ENCODE assay signal across 35 cellular contexts in genomic region chr6:33185654-33186187, GRCh38. TPM values are rescaled to one million over a fixed set of nuclear protein-coding genes. Genes with fewer than 3 reads are reported as not detected.
DNase-seq lines count a peak whose midpoint lies in the region; ATAC-seq, FAIRE-seq and TF ChIP-seq lines count a peak whose summit lies in the region.
"Had no signal": no experiment of that assay in that cellular context is flagged by ENCODE, and none has a peak within 500 bp of the region (broad histone marks: within the 10 kb centered on the region; RNA-seq: fewer than 3 reads in every experiment).

No MANE protein-coding gene starts in this region.

- H2AFZ ChIP-seq in HepG2 (ENCODE audit: low read length) = no peak overlapping the region
- H2AFZ ChIP-seq in mesenchymal stem cell (ENCODE audit: low read depth, low read length) = no peak overlapping the region
- H2AFZ ChIP-seq in neuronal stem cell (ENCODE audit: low read length) = no peak overlapping the region

- no peak overlapping the region for H2BK5ac ChIP-seq in mesenchymal stem cell (ENCODE audit: low read depth, low read length, poor library complexity, severe bottlenecking)
- no peak overlapping the region for H2BK5ac ChIP-seq in neuronal stem cell (ENCODE audit: low read length)

- in situ Hi-C loops in HepG2 (cut with HindIII; ENCODE audit: extremely low pct_ligation_motif_present, low pct_unique_long_range_greater_than_20kb) = no loop called here

- no peaks in the 10 kb centered on the region for H3K79me2 ChIP-seq in HepG2 (ENCODE audit: insufficient read depth, low read length)

- WGBS in HepG2 (ENCODE audit: low lambda C conversion rate) = 33% methylated on average over 4 of the region's 4 CpGs
- WGBS in right lobe of liver (ENCODE audit: insufficient coverage, low coverage, low lambda C conversion rate, missing lambda C conversion rate) = 77% methylated on average over 4 of the region's 4 CpGs
- 83% methylated on average over 4 of the region's 4 CpGs for WGBS in mesenchymal stem cell
- WGBS in neuronal stem cell (ENCODE audit: extremely low coverage in 2 of 2, insufficient read length in 2 of 2, insufficient replicate concordance in 1 of 2), 2 donors = 100% methylated on average over 2 of the region's 4 CpGs

- H3K4me1 ChIP-seq in HepG2 (ENCODE audit: insufficient read depth, low read length) (peaks cover 20% of the 10 kb centered on the region), right lobe of liver (no peaks in the 10 kb centered on the region), HEK293 (ENCODE audit: control insufficient read depth, insufficient read depth, low read length) (no peaks in the 10 kb centered on the region), mesenchymal stem cell (ENCODE audit: control insufficient read depth, insufficient read depth, low read depth, low read length) (no peaks in the 10 kb centered on the region), neuronal stem cell (ENCODE audit: control insufficient read depth in 2 of 2, insufficient read depth in 1 of 2, low read depth in 1 of 2, low read length in 2 of 2) (peaks cover 0 to 3% of the 10 kb centered on the region in 2 donors)
- H3K4me1 ChIP-seq: A549, BE2C, Caco-2 had no signal

- no peaks in the 10 kb centered on the region for H4K20me1 ChIP-seq in HepG2 (ENCODE audit: insufficient read depth, low read length)
- H4K20me1 ChIP-seq: BLaER1; BLaER1 treated with 17β-estradiol and CSF1 and Interleukin-3, amounts not matched to agents 10 nM and 100 nM had no signal

- no TSS peak for BruUV-seq in HepG2 (replicated peaks; lab: Mats Ljungman, UMichigan)

- no peak overlapping the region for H3K27ac ChIP-seq in HepG2 (ENCODE audit: extremely low read length, insufficient read depth, low read length)
- H3K27ac ChIP-seq in right lobe of liver = no peak overlapping the region
- H3K27ac ChIP-seq in HEK293 (ENCODE audit: extremely low read depth, low read depth, low read length) = no peak overlapping the region
- no peak overlapping the region for H3K27ac ChIP-seq in mesenchymal stem cell (ENCODE audit: low read length, poor library complexity, severe bottlenecking)
- H3K27ac ChIP-seq in neuronal stem cell (replicated peaks; ENCODE audit: low read length) = no peak overlapping the region
- H3K27ac ChIP-seq: 22Rv1; A549; BLaER1; BLaER1 treated with 17β-estradiol and CSF1 and Interleukin-3, amounts not matched to agents 10 nM and 100 nM; C4-2B had no signal

- POLR2A ChIA-PET in HepG2 (lab: Yijun Ruan, JAX) (no interaction called here), HEK293 (lab: Yijun Ruan, JAX) (no interaction called here)

- no peaks in the 10 kb centered on the region for H3K79me1 ChIP-seq in mesenchymal stem cell (replicated peaks; ENCODE audit: low read length, poor library complexity, severe bottlenecking)
- H3K79me1 ChIP-seq in neuronal stem cell (ENCODE audit: low read depth, low read length) = no peaks in the 10 kb centered on the region

- CTCF ChIA-PET in HepG2 (lab: Yijun Ruan, JAX; ENCODE audit: low intra/inter-chr PET ratio, low total read pairs) = no interaction called here
- CTCF ChIA-PET in HEK293 (lab: Yijun Ruan, JAX) = interaction anchor here (0.8 to 2.1 kb wide), 3 partner anchors 12 to 170 kb away, joined by 3 to 9 read pairs (median 4); no protein-coding TSS in a partner anchor

- H3K18ac ChIP-seq in mesenchymal stem cell (ENCODE audit: low read depth in 1 of 2, low read length in 2 of 2) (no peak overlapping the region), neuronal stem cell (ENCODE audit: low read length) (no peak overlapping the region)

- no peak overlapping the region for H4K91ac ChIP-seq in mesenchymal stem cell (ENCODE audit: low read length)
- H4K91ac ChIP-seq in neuronal stem cell (ENCODE audit: low read depth, low read length, poor library complexity) = no peak overlapping the region

- no peak overlapping the region for H3K14ac ChIP-seq in mesenchymal stem cell (ENCODE audit: low read length in 2 of 2)
- no peak overlapping the region for H3K14ac ChIP-seq in neuronal stem cell (ENCODE audit: low read length)

- H3K4ac ChIP-seq in mesenchymal stem cell (ENCODE audit: low read depth in 1 of 2, low read length in 2 of 2) (no peak overlapping the region), neuronal stem cell (ENCODE audit: low read length) (no peak overlapping the region)

- FAIRE-seq in HepG2 (lab: Jason Lieb, UNC) = no peak
- no peak for FAIRE-seq in HTR-8/SVneo (lab: Jason Lieb, UNC)
- FAIRE-seq: A204.1, A549, D721Med had no signal

- no peak for TF ChIP-seq RAD21 in HepG2 (CRISPR knock-in tag; IDR thresholded peaks at IDR 0.05)

- peaks cover 2 to 11% of the 10 kb centered on the region in 2 experiments; a peak in 2 of 5 replicates for H3K27me3 ChIP-seq in HepG2 (ENCODE audit: control insufficient read depth in 1 of 2, insufficient read depth in 2 of 2, low read length in 2 of 2)
- no peaks in the 10 kb centered on the region for H3K27me3 ChIP-seq in right lobe of liver
- H3K27me3 ChIP-seq in mesenchymal stem cell (ENCODE audit: control insufficient read depth in 1 of 2, insufficient read depth in 1 of 2, low read length in 2 of 2) = peaks cover 34 to 42% of the 10 kb centered on the region in 2 experiments
- peaks cover 0 to 10% (median 0%) of the 10 kb centered on the region in 3 experiments for H3K27me3 ChIP-seq in neuronal stem cell (ENCODE audit: control insufficient read depth in 3 of 3, insufficient read depth in 3 of 3, low read depth in 1 of 3, low read length in 3 of 3)
- H3K27me3 ChIP-seq: BE2C had no signal

- TF ChIP-seq CTCF in HepG2 (CRISPR knock-in tag; IDR thresholded peaks at IDR 0.05) (no peak), right lobe of liver (IDR thresholded peaks at IDR 0.05) (no peak), HEK293 (tag by site-specific recombination; IDR thresholded peaks at IDR 0.05) (no peak)

- H4K8ac ChIP-seq in mesenchymal stem cell (ENCODE audit: low read length) (no peak overlapping the region), neuronal stem cell (ENCODE audit: low read depth, low read length) (no peak overlapping the region)

- H3K4me2 ChIP-seq in HepG2 (ENCODE audit: low read depth, low read length) (no peak overlapping the region), mesenchymal stem cell (ENCODE audit: low read length, poor library complexity, severe bottlenecking) (no peak overlapping the region), neuronal stem cell (ENCODE audit: insufficient read depth, low read length, poor library complexity, severe bottlenecking) (no peak overlapping the region)
- H3K4me2 ChIP-seq: A549; BLaER1; BLaER1 treated with 17β-estradiol and CSF1 and Interleukin-3, amounts not matched to agents 10 nM and 100 nM had no signal

- H2AK5ac ChIP-seq in mesenchymal stem cell (ENCODE audit: low read length, severe bottlenecking) (no peak overlapping the region), neuronal stem cell (ENCODE audit: low read depth, low read length) (peak overlapping the region; percentile 82)

- peaks cover 19% of the 10 kb centered on the region; the same call in 1 of the 2 replicates for H3K9me3 ChIP-seq in HepG2 (ENCODE audit: low read length)
- H3K9me3 ChIP-seq in right lobe of liver = no peaks in the 10 kb centered on the region
- no peaks in the 10 kb centered on the region for H3K9me3 ChIP-seq in HEK293 (ENCODE audit: control insufficient read depth, insufficient read depth, low read depth, low read length)
- H3K9me3 ChIP-seq in mesenchymal stem cell (ENCODE audit: control insufficient read depth, low read length) = no peaks in the 10 kb centered on the region
- peaks cover 0 to 10% of the 10 kb centered on the region in 2 donors for H3K9me3 ChIP-seq in neuronal stem cell (replicated peaks in 1 of 2; ENCODE audit: control insufficient read depth in 2 of 2, insufficient read depth in 1 of 2, low read depth in 1 of 2, low read length in 2 of 2)
- H3K9me3 ChIP-seq: A549, BE2C, Caco-2 had no signal

- no peaks in the 10 kb centered on the region for H3K36me3 ChIP-seq in HepG2 (replicated peaks in 1 of 2; ENCODE audit: control insufficient read depth in 1 of 2, insufficient read depth in 2 of 2, low read length in 2 of 2)
- H3K36me3 ChIP-seq in right lobe of liver = no peaks in the 10 kb centered on the region
- H3K36me3 ChIP-seq in HEK293 (ENCODE audit: control insufficient read depth in 2 of 2, insufficient read depth in 1 of 2, low read length in 2 of 2) = no peaks in the 10 kb centered on the region
- H3K36me3 ChIP-seq in mesenchymal stem cell (ENCODE audit: control insufficient read depth in 1 of 2, insufficient read depth in 2 of 2, low read depth in 1 of 2, low read length in 2 of 2) = no peaks in the 10 kb centered on the region
- H3K36me3 ChIP-seq in neuronal stem cell (replicated peaks in 1 of 2; ENCODE audit: control insufficient read depth in 2 of 2, insufficient read depth in 2 of 2, low read length in 2 of 2) = no peaks in the 10 kb centered on the region
- H3K36me3 ChIP-seq: BE2C; BLaER1; BLaER1 treated with 17β-estradiol and CSF1 and Interleukin-3, amounts not matched to agents 10 nM and 100 nM had no signal

- H3K9ac ChIP-seq in HepG2 (ENCODE audit: insufficient read depth, low read depth, low read length) = no peak overlapping the region
- H3K9ac ChIP-seq in mesenchymal stem cell (ENCODE audit: low read length) = no peak overlapping the region
- no peak overlapping the region for H3K9ac ChIP-seq in neuronal stem cell (ENCODE audit: low read depth, low read length, poor library complexity)
- H3K9ac ChIP-seq: BLaER1; BLaER1 treated with 17β-estradiol and CSF1 and Interleukin-3, amounts not matched to agents 10 nM and 100 nM had no signal

- TF ChIP-seq POLR2A in HepG2 (IDR thresholded peaks at IDR 0.05; ENCODE audit: insufficient read depth in 1 of 2, low read depth in 2 of 2, low read length in 2 of 2) (no peak), right lobe of liver (IDR thresholded peaks at IDR 0.05) (no peak)

- H3K23ac ChIP-seq in mesenchymal stem cell (ENCODE audit: low read length in 2 of 2) = no peak overlapping the region
- H3K23ac ChIP-seq in neuronal stem cell (ENCODE audit: low read depth, low read length, poor library complexity) = peak overlapping the region; percentile 25

- intact Hi-C loops in HepG2 (cut with micrococcal nuclease; ENCODE audit: unreplicated experiment) (no loop called here), right lobe of liver (cut with DNase I) (no loop called here)

- H2BK15ac ChIP-seq in mesenchymal stem cell (ENCODE audit: low read depth, poor library complexity, severe bottlenecking) (peak overlapping the region; percentile 17), neuronal stem cell (ENCODE audit: low read length) (no peak overlapping the region)

- ATAC-seq in HepG2 (no peak), right lobe of liver (no peak)
- ATAC-seq: A549; CD8-positive, alpha-beta T cell had no signal

- DNase-seq in HepG2 (ENCODE audit: low spot score) (no peak), right lobe of liver (no peak), mesenchymal stem cell (no peak), neuronal stem cell (ENCODE audit: low spot score) (no peak), HTR-8/SVneo (ENCODE audit: insufficient read length, low spot score) (no peak), C1 segment of cervical spinal cord (lab: John Stamatoyannopoulos, UW) (no peak), HuH-7 (ENCODE audit: low spot score) (no peak)
- DNase-seq: 8988T; ACHN; AML-193; BE2C; Caco-2; Calu3; CD4-positive, alpha-beta T cell; CD4-positive, CD25-positive, alpha-beta regulatory T cell; CD8-positive, alpha-beta memory T cell; CD8-positive, alpha-beta T cell; COR-L47; DMS 273 treated with DMSO at 0.1 percent for 48 hours; DMS153; DMS53; DMS79; DMS79 treated with DMSO at 0.1 percent for 48 hours; DND-41; EL had no signal

- H2BK120ac ChIP-seq in mesenchymal stem cell (ENCODE audit: low read depth, low read length) = no peak overlapping the region
- H2BK120ac ChIP-seq in neuronal stem cell (ENCODE audit: low read depth, low read length) = no peak overlapping the region

- H3K4me3 ChIP-seq in HepG2 (replicated peaks in 1 of 3; ENCODE audit: insufficient read depth in 1 of 3, low read depth in 2 of 3, low read length in 3 of 3) (no peak overlapping the region), right lobe of liver (no peak overlapping the region), HEK293 (ENCODE audit: low read depth, low read length) (no peak overlapping the region), mesenchymal stem cell (ENCODE audit: insufficient read depth in 1 of 2, low read depth in 1 of 2, low read length in 2 of 2) (no peak overlapping the region), neuronal stem cell (ENCODE audit: low read length in 2 of 2) (no peak overlapping the region)
- H3K4me3 ChIP-seq: A549; BLaER1; BLaER1 treated with 17β-estradiol and CSF1 and Interleukin-3, amounts not matched to agents 10 nM and 100 nM had no signal

- no peak overlapping the region for H2BK12ac ChIP-seq in mesenchymal stem cell (ENCODE audit: low read length in 2 of 2)
- H2BK12ac ChIP-seq in neuronal stem cell (ENCODE audit: low read length) = no peak overlapping the region

- TF ChIP-seq EP300 in HepG2 (IDR thresholded peaks at IDR 0.05; ENCODE audit: low read depth in 2 of 2, low read length in 2 of 2) (no peak), HepG2 (CRISPR knock-in tag; IDR thresholded peaks at IDR 0.05; ENCODE audit: borderline replicate concordance) (no peak)

RNA-seq across cellular contexts. Expression of gene COL11A2, which starts 6.5 kb away (rescaled TPM):
- total RNA-seq in HepG2 (2016; rRNA removed; fragmentation: Illumina TruSeq; extraction: Trizol) (0.29 and 0.55 TPM in 2 replicates), right lobe of liver (1 to 10 TPM in 1 of 6 experiments, under 1 TPM in 5; 0.06 to 1.4 (median 0.61) TPM)
- 0.10 TPM in 1 of 2 replicates, not detected in the other for total RNA-seq in HepG2 (2016; cell fraction: cytosol; rRNA removed; fragmentation: Illumina TruSeq; extraction: Trizol; ENCODE audit: low read depth)
- total RNA-seq in HepG2 (2016; cell fraction: insoluble cytoplasmic fraction; rRNA removed; fragmentation: Illumina TruSeq; extraction: Trizol) = 0.12 and 0.67 TPM in 2 replicates
- 0.45 TPM in 1 of 2 replicates, not detected in the other for total RNA-seq in HepG2 (2016; cell fraction: membrane; rRNA removed; fragmentation: Illumina TruSeq; extraction: Trizol)
- total RNA-seq in HepG2 (2016; cell fraction: nucleus; rRNA removed; fragmentation: Illumina TruSeq; extraction: Trizol) = 1.0 and 1.1 TPM in 2 replicates
- polyA plus RNA-seq in HepG2 (2011; rRNA removed) = 0.55 and 0.73 TPM in 2 replicates
- polyA plus RNA-seq in HepG2 (2011; cell fraction: cytosol; rRNA removed) = 0.13 and 0.18 TPM in 2 replicates
- 5.9 and 6.2 TPM in 2 replicates for polyA plus RNA-seq in HepG2 (2011; cell fraction: nucleus; rRNA removed)
- 0.97 and 1.9 TPM in 2 replicates for polyA plus RNA-seq in HepG2 (2012)
- polyA plus RNA-seq in HepG2 (2016; cell fraction: cytosol; fragmentation: Illumina TruSeq; extraction: Trizol; ENCODE audit: low read depth) = 0.21 and 0.24 TPM in 2 replicates
- 0.15 and 0.42 TPM in 2 replicates for polyA plus RNA-seq in HepG2 (2016; cell fraction: insoluble cytoplasmic fraction; fragmentation: Illumina TruSeq; extraction: Trizol; ENCODE audit: low read depth)
- 0.21 TPM in 2 replicates for polyA plus RNA-seq in HepG2 (2016; cell fraction: membrane; fragmentation: Illumina TruSeq; extraction: Trizol; ENCODE audit: low read depth)
- polyA plus RNA-seq in HepG2 (2016; cell fraction: nucleus; fragmentation: Illumina TruSeq; extraction: Trizol; ENCODE audit: insufficient read depth, low read depth) = 3.7 and 4.5 TPM in 2 replicates
- polyA minus RNA-seq in HepG2 (2011; rRNA and poly(A)+ RNA removed; ENCODE audit: low replicate concordance) = 0.20 and 1.1 TPM in 2 replicates
- 0.44 TPM in 1 of 2 replicates, not detected in the other for polyA minus RNA-seq in HepG2 (2011; cell fraction: cytosol; rRNA and poly(A)+ RNA removed)
- 0.52 and 0.75 TPM in 2 replicates for polyA minus RNA-seq in HepG2 (2011; cell fraction: nucleus; rRNA and poly(A)+ RNA removed)
- 0.44 TPM for polyA plus RNA-seq in mesenchymal stem cell (2013, experiment 1 of 2)
- polyA plus RNA-seq in mesenchymal stem cell (2013, experiment 2 of 2) = 0.37 TPM
- 0.86 TPM for polyA plus RNA-seq in neuronal stem cell (2013, experiment 1 of 2)
- polyA plus RNA-seq in neuronal stem cell (2013, experiment 2 of 2) = 0.82 TPM
- polyA plus RNA-seq: CD14-positive monocyte; CD8-positive, alpha-beta memory T cell had no signal

RNA-seq across cellular contexts. Expression of gene RXRB, which starts 14.7 kb away (rescaled TPM):
- 21.2 and 26.7 TPM in 2 replicates for total RNA-seq in HepG2 (2016; rRNA removed; fragmentation: Illumina TruSeq; extraction: Trizol)
- 7.7 and 9.8 TPM in 2 replicates for total RNA-seq in HepG2 (2016; cell fraction: cytosol; rRNA removed; fragmentation: Illumina TruSeq; extraction: Trizol; ENCODE audit: low read depth)
- total RNA-seq in HepG2 (2016; cell fraction: insoluble cytoplasmic fraction; rRNA removed; fragmentation: Illumina TruSeq; extraction: Trizol) = 20.4 and 25.8 TPM in 2 replicates
- total RNA-seq in HepG2 (2016; cell fraction: membrane; rRNA removed; fragmentation: Illumina TruSeq; extraction: Trizol) = 11.0 and 11.2 TPM in 2 replicates
- 24.9 and 30.1 TPM in 2 replicates for total RNA-seq in HepG2 (2016; cell fraction: nucleus; rRNA removed; fragmentation: Illumina TruSeq; extraction: Trizol)
- 55.7 and 62.8 TPM in 2 replicates for polyA plus RNA-seq in HepG2 (2011; rRNA removed)
- polyA plus RNA-seq in HepG2 (2011; cell fraction: cytosol; rRNA removed) = 21.7 and 25.1 TPM in 2 replicates
- 251 and 306 TPM in 2 replicates for polyA plus RNA-seq in HepG2 (2011; cell fraction: nucleus; rRNA removed)
- polyA plus RNA-seq in HepG2 (2012) = 33.2 and 34.8 TPM in 2 replicates
- polyA plus RNA-seq in HepG2 (2016; cell fraction: cytosol; fragmentation: Illumina TruSeq; extraction: Trizol; ENCODE audit: low read depth) = 3.4 and 3.5 TPM in 2 replicates
- polyA plus RNA-seq in HepG2 (2016; cell fraction: insoluble cytoplasmic fraction; fragmentation: Illumina TruSeq; extraction: Trizol; ENCODE audit: low read depth) = 18.6 and 21.0 TPM in 2 replicates
- 8.2 and 8.4 TPM in 2 replicates for polyA plus RNA-seq in HepG2 (2016; cell fraction: membrane; fragmentation: Illumina TruSeq; extraction: Trizol; ENCODE audit: low read depth)
- polyA plus RNA-seq in HepG2 (2016; cell fraction: nucleus; fragmentation: Illumina TruSeq; extraction: Trizol; ENCODE audit: insufficient read depth, low read depth) = 78.6 and 88.5 TPM in 2 replicates
- polyA minus RNA-seq in HepG2 (2011; rRNA and poly(A)+ RNA removed; ENCODE audit: low replicate concordance) = 62.6 and 66.8 TPM in 2 replicates
- 16.9 and 17.9 TPM in 2 replicates for polyA minus RNA-seq in HepG2 (2011; cell fraction: cytosol; rRNA and poly(A)+ RNA removed)
- polyA minus RNA-seq in HepG2 (2011; cell fraction: nucleus; rRNA and poly(A)+ RNA removed) = 41.4 and 51.2 TPM in 2 replicates
- total RNA-seq in right lobe of liver = 10 to 100 TPM; 10.1 to 28.2 (median 17.7) TPM
- 20.3 TPM for polyA plus RNA-seq in mesenchymal stem cell (2013, experiment 1 of 2)
- 20.2 TPM for polyA plus RNA-seq in mesenchymal stem cell (2013, experiment 2 of 2)
- polyA plus RNA-seq in neuronal stem cell (2013, experiment 1 of 2) = 18.7 TPM
- polyA plus RNA-seq in neuronal stem cell (2013, experiment 2 of 2) = 18.1 TPM

RNA-seq across cellular contexts. Expression of gene SLC39A7, which starts 14.9 kb away (rescaled TPM):
- total RNA-seq in HepG2 (2016; rRNA removed; fragmentation: Illumina TruSeq; extraction: Trizol) (127 and 229 TPM in 2 replicates), right lobe of liver (10 to 100 TPM; 33.5 to 61.4 (median 50.1) TPM)
- 25.4 and 28.2 TPM in 2 replicates for total RNA-seq in HepG2 (2016; cell fraction: cytosol; rRNA removed; fragmentation: Illumina TruSeq; extraction: Trizol; ENCODE audit: low read depth)
- total RNA-seq in HepG2 (2016; cell fraction: insoluble cytoplasmic fraction; rRNA removed; fragmentation: Illumina TruSeq; extraction: Trizol) = 117 and 245 TPM in 2 replicates
- 69.2 and 73.5 TPM in 2 replicates for total RNA-seq in HepG2 (2016; cell fraction: membrane; rRNA removed; fragmentation: Illumina TruSeq; extraction: Trizol)
- 168 and 183 TPM in 2 replicates for total RNA-seq in HepG2 (2016; cell fraction: nucleus; rRNA removed; fragmentation: Illumina TruSeq; extraction: Trizol)
- 142 and 181 TPM in 2 replicates for polyA plus RNA-seq in HepG2 (2011; rRNA removed)
- 156 and 173 TPM in 2 replicates for polyA plus RNA-seq in HepG2 (2011; cell fraction: cytosol; rRNA removed)
- polyA plus RNA-seq in HepG2 (2011; cell fraction: nucleus; rRNA removed) = 155 and 160 TPM in 2 replicates
- polyA plus RNA-seq in HepG2 (2012) = 179 and 194 TPM in 2 replicates
- polyA plus RNA-seq in HepG2 (2016; cell fraction: cytosol; fragmentation: Illumina TruSeq; extraction: Trizol; ENCODE audit: low read depth) = 25.6 and 28.5 TPM in 2 replicates
- 134 and 143 TPM in 2 replicates for polyA plus RNA-seq in HepG2 (2016; cell fraction: insoluble cytoplasmic fraction; fragmentation: Illumina TruSeq; extraction: Trizol; ENCODE audit: low read depth)
- polyA plus RNA-seq in HepG2 (2016; cell fraction: membrane; fragmentation: Illumina TruSeq; extraction: Trizol; ENCODE audit: low read depth) = 52.6 and 58.2 TPM in 2 replicates
- 338 and 345 TPM in 2 replicates for polyA plus RNA-seq in HepG2 (2016; cell fraction: nucleus; fragmentation: Illumina TruSeq; extraction: Trizol; ENCODE audit: insufficient read depth, low read depth)
- polyA minus RNA-seq in HepG2 (2011; rRNA and poly(A)+ RNA removed; ENCODE audit: low replicate concordance) = 85.7 and 161 TPM in 2 replicates
- 54.5 and 56.6 TPM in 2 replicates for polyA minus RNA-seq in HepG2 (2011; cell fraction: cytosol; rRNA and poly(A)+ RNA removed)
- polyA minus RNA-seq in HepG2 (2011; cell fraction: nucleus; rRNA and poly(A)+ RNA removed) = 68.1 and 69.5 TPM in 2 replicates
- 120 TPM for polyA plus RNA-seq in mesenchymal stem cell (2013, experiment 1 of 2)
- 117 TPM for polyA plus RNA-seq in mesenchymal stem cell (2013, experiment 2 of 2)
- polyA plus RNA-seq in neuronal stem cell (2013, experiment 1 of 2) = 42.0 TPM
- polyA plus RNA-seq in neuronal stem cell (2013, experiment 2 of 2) = 40.1 TPM

RNA-seq across cellular contexts. Expression of gene HSD17B8, which starts 18.7 kb away (rescaled TPM):
- total RNA-seq in HepG2 (2016; rRNA removed; fragmentation: Illumina TruSeq; extraction: Trizol) = 12.6 and 13.5 TPM in 2 replicates
- 2.7 and 4.8 TPM in 2 replicates for total RNA-seq in HepG2 (2016; cell fraction: cytosol; rRNA removed; fragmentation: Illumina TruSeq; extraction: Trizol; ENCODE audit: low read depth)
- 13.4 and 15.0 TPM in 2 replicates for total RNA-seq in HepG2 (2016; cell fraction: insoluble cytoplasmic fraction; rRNA removed; fragmentation: Illumina TruSeq; extraction: Trizol)
- 5.0 TPM in 2 replicates for total RNA-seq in HepG2 (2016; cell fraction: membrane; rRNA removed; fragmentation: Illumina TruSeq; extraction: Trizol)
- total RNA-seq in HepG2 (2016; cell fraction: nucleus; rRNA removed; fragmentation: Illumina TruSeq; extraction: Trizol) = 6.0 and 8.0 TPM in 2 replicates
- polyA plus RNA-seq in HepG2 (2011; rRNA removed) = 20.1 and 21.6 TPM in 2 replicates
- polyA plus RNA-seq in HepG2 (2011; cell fraction: cytosol; rRNA removed) = 25.2 and 35.5 TPM in 2 replicates
- polyA plus RNA-seq in HepG2 (2011; cell fraction: nucleus; rRNA removed) = 57.9 and 67.9 TPM in 2 replicates
- polyA plus RNA-seq in HepG2 (2012) = 10.8 and 13.9 TPM in 2 replicates
- 3.8 and 4.0 TPM in 2 replicates for polyA plus RNA-seq in HepG2 (2016; cell fraction: cytosol; fragmentation: Illumina TruSeq; extraction: Trizol; ENCODE audit: low read depth)
- 14.2 and 14.6 TPM in 2 replicates for polyA plus RNA-seq in HepG2 (2016; cell fraction: insoluble cytoplasmic fraction; fragmentation: Illumina TruSeq; extraction: Trizol; ENCODE audit: low read depth)
- 4.5 and 4.8 TPM in 2 replicates for polyA plus RNA-seq in HepG2 (2016; cell fraction: membrane; fragmentation: Illumina TruSeq; extraction: Trizol; ENCODE audit: low read depth)
- 12.8 and 15.0 TPM in 2 replicates for polyA plus RNA-seq in HepG2 (2016; cell fraction: nucleus; fragmentation: Illumina TruSeq; extraction: Trizol; ENCODE audit: insufficient read depth, low read depth)
- 12.8 and 27.4 TPM in 2 replicates for polyA minus RNA-seq in HepG2 (2011; rRNA and poly(A)+ RNA removed; ENCODE audit: low replicate concordance)
- polyA minus RNA-seq in HepG2 (2011; cell fraction: cytosol; rRNA and poly(A)+ RNA removed) = 4.9 and 5.1 TPM in 2 replicates
- polyA minus RNA-seq in HepG2 (2011; cell fraction: nucleus; rRNA and poly(A)+ RNA removed) = 4.2 and 5.5 TPM in 2 replicates
- 10 to 100 TPM; 14.3 to 39.8 (median 33.8) TPM for total RNA-seq in right lobe of liver
- polyA plus RNA-seq in mesenchymal stem cell (2013, experiment 1 of 2) = 3.9 TPM
- 3.5 TPM for polyA plus RNA-seq in mesenchymal stem cell (2013, experiment 2 of 2)
- 8.2 TPM for polyA plus RNA-seq in neuronal stem cell (2013, experiment 1 of 2)
- 8.3 TPM for polyA plus RNA-seq in neuronal stem cell (2013, experiment 2 of 2)
- total RNA-seq: A172 had no signal

RNA-seq across cellular contexts. Expression of gene RING1, which starts 22.6 kb away (rescaled TPM):
- total RNA-seq in HepG2 (2016; rRNA removed; fragmentation: Illumina TruSeq; extraction: Trizol) (19.8 and 23.9 TPM in 2 replicates), right lobe of liver (10 to 100 TPM in 4 of 6 experiments, 1 to 10 TPM in 2; 7.5 to 21.3 (median 19.7) TPM)
- total RNA-seq in HepG2 (2016; cell fraction: cytosol; rRNA removed; fragmentation: Illumina TruSeq; extraction: Trizol; ENCODE audit: low read depth) = 10.0 and 10.7 TPM in 2 replicates
- 18.4 and 25.4 TPM in 2 replicates for total RNA-seq in HepG2 (2016; cell fraction: insoluble cytoplasmic fraction; rRNA removed; fragmentation: Illumina TruSeq; extraction: Trizol)
- 17.3 and 21.2 TPM in 2 replicates for total RNA-seq in HepG2 (2016; cell fraction: membrane; rRNA removed; fragmentation: Illumina TruSeq; extraction: Trizol)
- 12.2 and 16.1 TPM in 2 replicates for total RNA-seq in HepG2 (2016; cell fraction: nucleus; rRNA removed; fragmentation: Illumina TruSeq; extraction: Trizol)
- polyA plus RNA-seq in HepG2 (2011; rRNA removed) = 33.6 and 42.9 TPM in 2 replicates
- 23.2 and 29.0 TPM in 2 replicates for polyA plus RNA-seq in HepG2 (2011; cell fraction: cytosol; rRNA removed)
- 93.0 and 104 TPM in 2 replicates for polyA plus RNA-seq in HepG2 (2011; cell fraction: nucleus; rRNA removed)
- polyA plus RNA-seq in HepG2 (2012) = 32.2 and 34.6 TPM in 2 replicates
- polyA plus RNA-seq in HepG2 (2016; cell fraction: cytosol; fragmentation: Illumina TruSeq; extraction: Trizol; ENCODE audit: low read depth) = 14.4 and 19.7 TPM in 2 replicates
- 31.5 and 40.1 TPM in 2 replicates for polyA plus RNA-seq in HepG2 (2016; cell fraction: insoluble cytoplasmic fraction; fragmentation: Illumina TruSeq; extraction: Trizol; ENCODE audit: low read depth)
- polyA plus RNA-seq in HepG2 (2016; cell fraction: membrane; fragmentation: Illumina TruSeq; extraction: Trizol; ENCODE audit: low read depth) = 23.8 and 28.0 TPM in 2 replicates
- polyA plus RNA-seq in HepG2 (2016; cell fraction: nucleus; fragmentation: Illumina TruSeq; extraction: Trizol; ENCODE audit: insufficient read depth, low read depth) = 56.0 and 58.2 TPM in 2 replicates
- 22.4 and 30.2 TPM in 2 replicates for polyA minus RNA-seq in HepG2 (2011; rRNA and poly(A)+ RNA removed; ENCODE audit: low replicate concordance)
- polyA minus RNA-seq in HepG2 (2011; cell fraction: cytosol; rRNA and poly(A)+ RNA removed) = 10.9 and 13.5 TPM in 2 replicates
- polyA minus RNA-seq in HepG2 (2011; cell fraction: nucleus; rRNA and poly(A)+ RNA removed) = 8.4 and 9.9 TPM in 2 replicates
- polyA plus RNA-seq in mesenchymal stem cell (2013, experiment 1 of 2) = 45.1 TPM
- 46.6 TPM for polyA plus RNA-seq in mesenchymal stem cell (2013, experiment 2 of 2)
- 47.3 TPM for polyA plus RNA-seq in neuronal stem cell (2013, experiment 1 of 2)
- polyA plus RNA-seq in neuronal stem cell (2013, experiment 2 of 2) = 47.9 TPM
